17 cellular contexts compared by ENCODE assay signal in genomic region chr12:123931686-123932321, GRCh38. TPM values are rescaled to one million over a fixed set of nuclear protein-coding genes. Genes with fewer than 3 reads are reported as not detected.
DNase-seq lines count a peak whose midpoint lies in the region; ATAC-seq and TF ChIP-seq lines count a peak whose summit lies in the region.
"Had no signal": no experiment of that assay in that cellular context is flagged by ENCODE, and none has a peak within 500 bp of the region (broad histone marks: within the 10 kb centered on the region; RNA-seq: fewer than 3 reads in every experiment).

No MANE protein-coding gene starts in this region.

- no peaks in the 10 kb centered on the region for H4K20me1 ChIP-seq in Loucy (ENCODE audit: insufficient read depth, low read length, poor library complexity, severe bottlenecking)

- H3K4me1 ChIP-seq in Loucy (ENCODE audit: insufficient read depth, low read length, poor library complexity, severe bottlenecking): no peaks in the 10 kb centered on the region
- H3K4me1 ChIP-seq: stomach had no signal

- no peaks in the 10 kb centered on the region for H3K27me3 Mint-ChIP-seq in activated naive CD8-positive, alpha-beta T cell treated with anti-CD3 and anti-CD28 coated beads for 36 hours

- H3K36me3 ChIP-seq in Loucy (ENCODE audit: insufficient read depth, low read length): no peaks in the 10 kb centered on the region

- no peaks in the 10 kb centered on the region for H3F3A ChIP-seq in Loucy (ENCODE audit: low read depth)

- no peak overlapping the region for H3K4me2 ChIP-seq in Loucy (ENCODE audit: low read depth, low read length, poor library complexity, severe bottlenecking)

- H3K4me1 Mint-ChIP-seq in activated naive CD8-positive, alpha-beta T cell treated with anti-CD3 and anti-CD28 coated beads for 36 hours: peaks cover 24% of the 10 kb centered on the region

- no peaks in the 10 kb centered on the region for H3K9me2 ChIP-seq in Loucy (replicated peaks; ENCODE audit: low read depth, low read length)

- no peaks in the 10 kb centered on the region for H3K9me3 ChIP-seq in Loucy (ENCODE audit: insufficient read depth, low read depth, low read length)
- H3K9me3 ChIP-seq: stomach had no signal

- 0 out of 2 replicates have a peak, but pooled peaks have one; percentile 14 for TF ChIP-seq CTCF in Loucy (conservative IDR thresholded peaks at IDR 0.05; ENCODE audit: low read length)

- no peak overlapping the region for H3K4me3 ChIP-seq in Loucy (ENCODE audit: low read length, poor library complexity, severe bottlenecking)
- H3K4me3 ChIP-seq: cardiac muscle cell, GM12878, stomach had no signal

- H2AFZ ChIP-seq in Loucy (ENCODE audit: low read length): no peak overlapping the region

- no peaks in the 10 kb centered on the region for H3K36me3 Mint-ChIP-seq in activated naive CD8-positive, alpha-beta T cell treated with anti-CD3 and anti-CD28 coated beads for 36 hours

- H3K27me3 ChIP-seq in Loucy (ENCODE audit: insufficient read depth, low read length, poor library complexity, severe bottlenecking): no peaks in the 10 kb centered on the region
- H3K27me3 ChIP-seq: cardiac muscle cell, stomach had no signal

- no peaks in the 10 kb centered on the region for H3K79me2 ChIP-seq in Loucy (ENCODE audit: insufficient read depth, low read length)

- peak; percentile 33 to 40 for DNase-seq in activated CD4-positive, alpha-beta T cell treated with anti-CD3 and anti-CD28 coated beads for 4 hours
- peak; percentile 32 for DNase-seq in activated naive CD8-positive, alpha-beta T cell treated with anti-CD3 and anti-CD28 coated beads for 36 hours
- DNase-seq in stimulated activated CD4-positive, alpha-beta T cell treated with anti-CD3 and anti-CD28 coated beads, Interleukin-4, amount 100 ng/mL, for 24 hours: peak; percentile 39
- no peak for DNase-seq in SKM-1 (lab: John Stamatoyannopoulos, UW; ENCODE audit: unreplicated experiment)
- DNase-seq: H7, hypothalamus, NCI-H1436, NCI-H526, occipital lobe, SIG-M5, stomach had no signal

- no peaks in the 10 kb centered on the region for H3K9me3 Mint-ChIP-seq in activated naive CD8-positive, alpha-beta T cell treated with anti-CD3 and anti-CD28 coated beads for 36 hours

- peak overlapping the region; percentile 14 for H3K4me3 Mint-ChIP-seq in activated naive CD8-positive, alpha-beta T cell treated with anti-CD3 and anti-CD28 coated beads for 36 hours

- H3K27ac Mint-ChIP-seq in activated naive CD8-positive, alpha-beta T cell treated with anti-CD3 and anti-CD28 coated beads for 36 hours: no peak overlapping the region

- ATAC-seq in HG02610 (IDR thresholded peaks at IDR 0.05; ENCODE audit: unreplicated experiment) (no peak), HG02678 (IDR thresholded peaks at IDR 0.05; ENCODE audit: unreplicated experiment) (no peak)
- ATAC-seq: esophagus mucosa, GM12878 had no signal

- no peak overlapping the region for H3K9ac ChIP-seq in Loucy (ENCODE audit: low read depth, low read length, poor library complexity, severe bottlenecking)

RNA-seq across cellular contexts. Expression of gene CCDC92, which starts 40.8 kb away (rescaled TPM):
- 1 to 10 TPM; 4.8 to 5.0 TPM for total RNA-seq in activated naive CD8-positive, alpha-beta T cell treated with anti-CD3 and anti-CD28 coated beads for 36 hours

RNA-seq across cellular contexts. Expression of gene ZNF664, which starts 41.2 kb away (rescaled TPM):
- 10 to 100 TPM; 54.4 to 56.8 TPM for total RNA-seq in activated naive CD8-positive, alpha-beta T cell treated with anti-CD3 and anti-CD28 coated beads for 36 hours
